ENCODE assay signal across 2 cellular contexts in genomic region chr6:89433637-89434499, GRCh38.
TF ChIP-seq lines count a peak whose summit lies in the region.

No MANE protein-coding gene starts in this region.

TF ChIP-seq in IMR-90, 13 proteins besides CTCF, POLR2A, EP300 and RAD21:
- no peak for TF ChIP-seq MXI1 (IDR thresholded peaks at IDR 0.05; ENCODE audit: borderline replicate concordance, low read depth, low read length)
- TF ChIP-seq NFE2L2 (IDR thresholded peaks at IDR 0.05; ENCODE audit: low read depth, low read length): no peak
- TF ChIP-seq MAFK (IDR thresholded peaks at IDR 0.05; ENCODE audit: low read depth, low read length): no peak
- no peak for TF ChIP-seq ELK1 (IDR thresholded peaks at IDR 0.05; ENCODE audit: borderline replicate concordance, low read depth, low read length)
- no peak for TF ChIP-seq FOS (IDR thresholded peaks at IDR 0.05; ENCODE audit: low read depth, low read length)
- TF ChIP-seq CEBPB (IDR thresholded peaks at IDR 0.05; ENCODE audit: low read depth, low read length): no peak
- no peak for TF ChIP-seq MAZ (IDR thresholded peaks at IDR 0.05; ENCODE audit: borderline replicate concordance, low read depth, low read length)
- no peak for TF ChIP-seq RFX5 (IDR thresholded peaks at IDR 0.05; ENCODE audit: low read depth, low read length)
- TF ChIP-seq CHD1 (IDR thresholded peaks at IDR 0.05; ENCODE audit: low read depth, low read length): no peak
- TF ChIP-seq SMC3 (IDR thresholded peaks at IDR 0.05; ENCODE audit: low read depth, low read length): no peak
TF ChIP-seq in IMR-90: peak in this region for 0.

TF ChIP-seq in H1, 55 proteins besides CTCF, POLR2A, EP300 and RAD21:
- no peak for TF ChIP-seq BCL11A (IDR thresholded peaks at IDR 0.05; ENCODE audit: low read depth in 2 of 2, low read length in 2 of 2)
- TF ChIP-seq CHD1 (IDR thresholded peaks at IDR 0.05; ENCODE audit: low read depth, low read length): no peak
- TF ChIP-seq USF2 (IDR thresholded peaks at IDR 0.05; ENCODE audit: low read length): peak; percentile 60
- no peak for TF ChIP-seq RFX5 (IDR thresholded peaks at IDR 0.05; ENCODE audit: borderline replicate concordance, low read depth, low read length)
- peak; percentile 62 for TF ChIP-seq KDM4A (IDR thresholded peaks at IDR 0.05; ENCODE audit: low read depth, low read length, severe bottlenecking)
- no peak for TF ChIP-seq RNF2 (IDR thresholded peaks at IDR 0.05; ENCODE audit: borderline replicate concordance, low read depth, low read length, missing control alignments, poor library complexity, severe bottlenecking)
- TF ChIP-seq KDM5A (IDR thresholded peaks at IDR 0.05; ENCODE audit: low read length): no peak
- no peak for TF ChIP-seq NANOG (IDR thresholded peaks at IDR 0.05; ENCODE audit: insufficient read depth, low read depth, low read length, poor library complexity, severe bottlenecking)
- TF ChIP-seq RBBP5 (IDR thresholded peaks at IDR 0.05; ENCODE audit: borderline replicate concordance, low read depth, low read length): no peak
- no peak for TF ChIP-seq NRF1 (IDR thresholded peaks at IDR 0.05; ENCODE audit: low read depth, low read length)
- TF ChIP-seq EGR1 (IDR thresholded peaks at IDR 0.05; ENCODE audit: borderline replicate concordance, low read depth, low read length): no peak
- TF ChIP-seq BACH1 (IDR thresholded peaks at IDR 0.05; ENCODE audit: low read length): no peak
- peak; percentile 32 for TF ChIP-seq EZH2 (IDR thresholded peaks at IDR 0.05; ENCODE audit: low read depth, low read length, severe bottlenecking)
- TF ChIP-seq, protein P1, sequence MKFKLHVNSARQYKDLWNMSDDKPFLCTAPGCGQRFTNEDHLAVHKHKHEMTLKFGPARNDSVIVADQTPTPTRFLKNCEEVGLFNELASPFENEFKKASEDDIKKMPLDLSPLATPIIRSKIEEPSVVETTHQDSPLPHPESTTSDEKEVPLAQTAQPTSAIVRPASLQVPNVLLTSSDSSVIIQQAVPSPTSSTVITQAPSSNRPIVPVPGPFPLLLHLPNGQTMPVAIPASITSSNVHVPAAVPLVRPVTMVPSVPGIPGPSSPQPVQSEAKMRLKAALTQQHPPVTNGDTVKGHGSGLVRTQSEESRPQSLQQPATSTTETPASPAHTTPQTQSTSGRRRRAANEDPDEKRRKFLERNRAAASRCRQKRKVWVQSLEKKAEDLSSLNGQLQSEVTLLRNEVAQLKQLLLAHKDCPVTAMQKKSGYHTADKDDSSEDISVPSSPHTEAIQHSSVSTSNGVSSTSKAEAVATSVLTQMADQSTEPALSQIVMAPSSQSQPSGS (IDR thresholded peaks at IDR 0.05; ENCODE audit: low read length): no peak
- TF ChIP-seq TAF1 (IDR thresholded peaks at IDR 0.05; ENCODE audit: low read depth, low read length): no peak
- no peak for TF ChIP-seq SP4 (IDR thresholded peaks at IDR 0.05; ENCODE audit: low read length)
- 0 out of 4 replicates have a peak, but pooled peaks of 1 of the 2 experiments have one; percentile 7 for TF ChIP-seq HDAC2 (IDR thresholded peaks at IDR 0.05; ENCODE audit: borderline replicate concordance in 1 of 2, low read depth in 2 of 2, low read length in 2 of 2)
- no peak for TF ChIP-seq FOSL1 (IDR thresholded peaks at IDR 0.05; ENCODE audit: insufficient read depth, low read depth, low read length)
- TF ChIP-seq GABPA (IDR thresholded peaks at IDR 0.05; ENCODE audit: borderline replicate concordance, insufficient read depth, low read length): no peak
- no peak for TF ChIP-seq CHD2 (IDR thresholded peaks at IDR 0.05; ENCODE audit: low read length)
- no peak for TF ChIP-seq POLR2AphosphoS5 (IDR thresholded peaks at IDR 0.05; ENCODE audit: low read depth, low read length)
- TF ChIP-seq HDAC6 (IDR thresholded peaks at IDR 0.05; ENCODE audit: low read depth, low read length): no peak
- no peak for TF ChIP-seq SIN3A (conservative IDR thresholded peaks at IDR 0.05 in 1 of 2, IDR thresholded peaks at IDR 0.05 in 1 of 2; ENCODE audit: low read depth in 1 of 2, low read length in 2 of 2)
- no peak for TF ChIP-seq KDM1A (IDR thresholded peaks at IDR 0.05; ENCODE audit: borderline replicate concordance, low read length)
- TF ChIP-seq, protein P2, sequence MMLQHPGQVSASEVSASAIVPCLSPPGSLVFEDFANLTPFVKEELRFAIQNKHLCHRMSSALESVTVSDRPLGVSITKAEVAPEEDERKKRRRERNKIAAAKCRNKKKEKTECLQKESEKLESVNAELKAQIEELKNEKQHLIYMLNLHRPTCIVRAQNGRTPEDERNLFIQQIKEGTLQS (IDR thresholded peaks at IDR 0.05; ENCODE audit: insufficient read depth, low read depth, low read length): no peak
- no peak for TF ChIP-seq SIX5 (IDR thresholded peaks at IDR 0.05; ENCODE audit: low read depth, low read length)
- no peak for TF ChIP-seq SP2 (IDR thresholded peaks at IDR 0.05; ENCODE audit: low read length)
- TF ChIP-seq YY1 (IDR thresholded peaks at IDR 0.05; ENCODE audit: low read depth, low read length): no peak
- TF ChIP-seq, protein P3, sequence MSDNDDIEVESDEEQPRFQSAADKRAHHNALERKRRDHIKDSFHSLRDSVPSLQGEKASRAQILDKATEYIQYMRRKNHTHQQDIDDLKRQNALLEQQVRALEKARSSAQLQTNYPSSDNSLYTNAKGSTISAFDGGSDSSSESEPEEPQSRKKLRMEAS (IDR thresholded peaks at IDR 0.05): 0 out of 2 replicates have a peak, but pooled peaks have one; percentile 50
- no peak for TF ChIP-seq JUND (IDR thresholded peaks at IDR 0.05; ENCODE audit: low read length)
- TF ChIP-seq, protein P4, sequence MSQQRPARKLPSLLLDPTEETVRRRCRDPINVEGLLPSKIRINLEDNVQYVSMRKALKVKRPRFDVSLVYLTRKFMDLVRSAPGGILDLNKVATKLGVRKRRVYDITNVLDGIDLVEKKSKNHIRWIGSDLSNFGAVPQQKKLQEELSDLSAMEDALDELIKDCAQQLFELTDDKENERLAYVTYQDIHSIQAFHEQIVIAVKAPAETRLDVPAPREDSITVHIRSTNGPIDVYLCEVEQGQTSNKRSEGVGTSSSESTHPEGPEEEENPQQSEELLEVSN (IDR thresholded peaks at IDR 0.05): peak; percentile 78
TF ChIP-seq in H1: peak in this region for 6.
